14 cellular contexts compared by ENCODE assay signal in the genomic region with DNA sequence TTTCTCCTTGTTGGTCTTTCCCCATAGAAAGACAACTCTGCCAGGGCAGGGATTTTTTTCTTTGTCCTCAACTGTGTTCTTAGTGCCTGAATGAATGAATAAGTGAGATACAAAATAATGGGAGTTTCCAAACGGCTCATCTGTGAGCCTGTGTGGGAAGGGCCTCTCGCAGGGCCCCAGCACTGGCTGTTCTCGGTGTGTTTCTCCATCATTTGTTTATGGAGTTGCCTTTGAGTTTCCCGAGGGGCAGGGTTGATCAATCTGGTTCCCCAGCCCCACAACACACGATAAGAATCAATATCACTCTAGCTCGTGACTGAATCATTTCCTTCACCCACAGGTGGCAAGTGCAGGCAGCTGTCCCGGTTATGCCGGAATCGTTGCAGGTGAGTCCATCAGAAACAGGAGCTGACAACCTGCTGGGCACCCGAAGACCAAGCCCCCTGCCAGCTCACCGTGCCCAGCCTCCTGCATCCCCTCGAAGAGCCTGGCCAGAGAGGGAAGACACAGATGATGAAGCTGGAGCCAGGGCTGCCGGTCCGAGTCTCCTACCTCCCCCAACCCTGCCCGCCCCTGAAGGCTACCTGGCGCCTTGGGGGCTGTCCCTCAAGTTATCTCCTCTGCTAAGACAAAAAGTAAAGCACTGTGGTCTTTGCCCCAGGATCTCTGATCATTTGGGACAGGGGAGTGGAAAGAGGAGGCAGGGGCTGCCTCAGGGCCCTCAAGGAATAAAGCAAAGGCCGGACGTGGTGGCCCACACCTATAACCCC. TPM values are rescaled to one million over a fixed set of nuclear protein-coding genes. Genes with fewer than 3 reads are reported as not detected.
A peak's percentile ranks its signal among the peaks of the same experiment; 100 is the strongest.
DNase-seq lines count a peak whose midpoint lies in the region; ATAC-seq lines count a peak whose summit lies in the region.
"Had no signal": no experiment of that assay in that cellular context is flagged by ENCODE, and none has a peak within 500 bp of the region (broad histone marks: within the 10 kb centered on the region; RNA-seq: fewer than 3 reads in every experiment).

No MANE protein-coding gene starts in this region.

- ATAC-seq in left lobe of liver, result peak; percentile 18
- ATAC-seq in GM21528 (IDR thresholded peaks at IDR 0.05; ENCODE audit: low FRiP score, unreplicated experiment), result no peak

- H3K27me3 Mint-ChIP-seq in activated naive CD4-positive, alpha-beta T cell treated with anti-CD3 and anti-CD28 coated beads, Interleukin-2, amount 50 U/mL, for 24 hours, result no peaks in the 10 kb centered on the region
- H3K27me3 Mint-ChIP-seq: progenitor cell of endocrine pancreas had no signal

- peaks cover 39% of the 10 kb centered on the region for H3K4me1 Mint-ChIP-seq in activated naive CD4-positive, alpha-beta T cell treated with anti-CD3 and anti-CD28 coated beads, Interleukin-2, amount 50 U/mL, for 24 hours

- peaks cover 30% of the 10 kb centered on the region for H3K36me3 Mint-ChIP-seq in activated naive CD4-positive, alpha-beta T cell treated with anti-CD3 and anti-CD28 coated beads, Interleukin-2, amount 50 U/mL, for 24 hours

- H3K27ac Mint-ChIP-seq in activated naive CD4-positive, alpha-beta T cell treated with anti-CD3 and anti-CD28 coated beads, Interleukin-2, amount 50 U/mL, for 24 hours, result peak overlapping the region; percentile 67
- H3K27ac Mint-ChIP-seq: progenitor cell of endocrine pancreas had no signal

- peak; percentile 31 for DNase-seq in stimulated activated naive CD4-positive, alpha-beta T cell treated with Interleukin-2 at 50 U/mL for 16 hours (lab: John Stamatoyannopoulos, UW)
- DNase-seq in stimulated activated naive CD4-positive, alpha-beta T cell (lab: John Stamatoyannopoulos, UW), result no peak
- DNase-seq in left lobe of liver (ENCODE audit: low spot score) (no peak), ureter (ENCODE audit: low spot score) (peak; percentile 26), NCI-H2107 treated with DMSO at 0.1 percent for 48 hours (lab: John Stamatoyannopoulos, UW; ENCODE audit: unreplicated experiment) (no peak), NCI-H1417 (lab: John Stamatoyannopoulos, UW) (no peak)
- DNase-seq: DMS79, kidney, MV-4-11 had no signal

- H3K4me3 Mint-ChIP-seq in activated naive CD4-positive, alpha-beta T cell treated with anti-CD3 and anti-CD28 coated beads, Interleukin-2, amount 50 U/mL, for 24 hours, result no peak overlapping the region

- H3K9me3 Mint-ChIP-seq in activated naive CD4-positive, alpha-beta T cell treated with anti-CD3 and anti-CD28 coated beads, Interleukin-2, amount 50 U/mL, for 24 hours, result peaks cover 4% of the 10 kb centered on the region

RNA-seq across cellular contexts. Expression of gene FXYD5, which starts 14.9 kb away (rescaled TPM):
- total RNA-seq in left lobe of liver (7.6 TPM), ureter (136 TPM)

RNA-seq across cellular contexts. Expression of gene FXYD7, which starts 26.4 kb away (rescaled TPM):
- total RNA-seq in left lobe of liver, result 0.60 TPM
- 0.62 TPM for total RNA-seq in ureter
- total RNA-seq: progenitor cell of endocrine pancreas had no signal

RNA-seq across cellular contexts. Expression of gene FXYD1, which starts 30.8 kb away (rescaled TPM):
- total RNA-seq in left lobe of liver (280 TPM), ureter (50.2 TPM)
- total RNA-seq: HT1080, progenitor cell of endocrine pancreas had no signal

RNA-seq across cellular contexts. Expression of gene LGI4, which starts 34.6 kb away (rescaled TPM):
- total RNA-seq in left lobe of liver (1.9 TPM), ureter (15.5 TPM)
- total RNA-seq: HT1080, progenitor cell of endocrine pancreas had no signal

RNA-seq across cellular contexts. Expression of gene FXYD3, which starts 53.8 kb away (rescaled TPM):
- total RNA-seq in left lobe of liver (1.4 TPM), ureter (434 TPM)
- total RNA-seq: cardiac muscle cell, HT1080 had no signal

Comparison
In these comparisons a context has a peak if more than half of its experiments do, and no peak if none do; other contexts are left out.
1. DNase-seq: peak in stimulated activated naive CD4-positive, alpha-beta T cell treated with Interleukin-2 at 50 U/mL for 16 hours (single experiment) and ureter (single experiment); none in stimulated activated naive CD4-positive, alpha-beta T cell (0 of 6), left lobe of liver (single experiment), NCI-H2107 treated with DMSO at 0.1 percent for 48 hours (single experiment) and NCI-H1417 (0 of 3).
2. RNA of gene FXYD5, which starts 14.9 kb away (total RNA-seq): 136 TPM in ureter (single experiment); 7.6 TPM in left lobe of liver (single experiment); every median in the first group is over 10 times any median in the second.